ENCODE assay signal across 11 cellular contexts in genomic region chr18:45667056-45667455, GRCh38. TPM values are rescaled to one million over a fixed set of nuclear protein-coding genes. Genes with fewer than 3 reads are reported as not detected.
DNase-seq lines count a peak whose midpoint lies in the region; ATAC-seq, FAIRE-seq and TF ChIP-seq lines count a peak whose summit lies in the region.
"Had no signal": no experiment of that assay in that cellular context is flagged by ENCODE, and none has a peak within 500 bp of the region (broad histone marks: within the 10 kb centered on the region; RNA-seq: fewer than 3 reads in every experiment).

No MANE protein-coding gene starts in this region.

- peak overlapping the region; percentile 90 for H3K27ac Mint-ChIP-seq in activated naive CD4-positive, alpha-beta T cell treated with anti-CD3 and anti-CD28 coated beads, Interleukin-2, amount 10 ng/mL, durations not matched to agents 7 days and 5 days
- H3K27ac Mint-ChIP-seq in activated CD4-positive, alpha-beta memory T cell treated with anti-CD3 and anti-CD28 coated beads for 36 hours: peak overlapping the region; percentile 55
- H3K27ac Mint-ChIP-seq in stimulated activated naive CD8-positive, alpha-beta T cell treated with anti-CD3 and anti-CD28 coated beads, Interleukin-15, Interleukin-2, amounts not matched to agents 100 ng/mL and 50 ng/mL, for 24 hours: peak overlapping the region; percentile 82

- no peak overlapping the region for H3K27ac ChIP-seq in pancreas
- no peak overlapping the region for H3K27ac ChIP-seq in caudate nucleus (ENCODE audit: low read depth, low read length)
- H3K27ac ChIP-seq: epithelial cell of prostate had no signal

- WGBS in pancreas, 2 donors: 64 to 83% methylated on average over 2 of the region's 2 CpGs

- H3K4me1 ChIP-seq in pancreas: peaks cover 0 to 3% (median 0%) of the 10 kb centered on the region in 3 donors

- TF ChIP-seq CTCF in pancreas (IDR thresholded peaks at IDR 0.05): no peak

- H3K36me3 Mint-ChIP-seq in activated naive CD4-positive, alpha-beta T cell treated with anti-CD3 and anti-CD28 coated beads, Interleukin-2, amount 10 ng/mL, durations not matched to agents 7 days and 5 days: no peaks in the 10 kb centered on the region
- no peaks in the 10 kb centered on the region for H3K36me3 Mint-ChIP-seq in activated CD4-positive, alpha-beta memory T cell treated with anti-CD3 and anti-CD28 coated beads for 36 hours
- no peaks in the 10 kb centered on the region for H3K36me3 Mint-ChIP-seq in stimulated activated naive CD8-positive, alpha-beta T cell treated with anti-CD3 and anti-CD28 coated beads, Interleukin-15, Interleukin-2, amounts not matched to agents 100 ng/mL and 50 ng/mL, for 24 hours (ENCODE audit: low read depth)

- no peaks in the 10 kb centered on the region for H3K9me3 Mint-ChIP-seq in activated naive CD4-positive, alpha-beta T cell treated with anti-CD3 and anti-CD28 coated beads, Interleukin-2, amount 10 ng/mL, durations not matched to agents 7 days and 5 days
- no peaks in the 10 kb centered on the region for H3K9me3 Mint-ChIP-seq in activated CD4-positive, alpha-beta memory T cell treated with anti-CD3 and anti-CD28 coated beads for 36 hours
- no peaks in the 10 kb centered on the region for H3K9me3 Mint-ChIP-seq in stimulated activated naive CD8-positive, alpha-beta T cell treated with anti-CD3 and anti-CD28 coated beads, Interleukin-15, Interleukin-2, amounts not matched to agents 100 ng/mL and 50 ng/mL, for 24 hours

- no peaks in the 10 kb centered on the region for H3K9me3 ChIP-seq in pancreas

- H3K27me3 ChIP-seq in pancreas: no peaks in the 10 kb centered on the region

- H3K4me1 Mint-ChIP-seq in activated naive CD4-positive, alpha-beta T cell treated with anti-CD3 and anti-CD28 coated beads, Interleukin-2, amount 10 ng/mL, durations not matched to agents 7 days and 5 days: peaks cover 65% of the 10 kb centered on the region
- H3K4me1 Mint-ChIP-seq in activated CD4-positive, alpha-beta memory T cell treated with anti-CD3 and anti-CD28 coated beads for 36 hours (ENCODE audit: low read depth): peaks cover 61% of the 10 kb centered on the region
- H3K4me1 Mint-ChIP-seq in stimulated activated naive CD8-positive, alpha-beta T cell treated with anti-CD3 and anti-CD28 coated beads, Interleukin-15, Interleukin-2, amounts not matched to agents 100 ng/mL and 50 ng/mL, for 24 hours (ENCODE audit: low read depth): peaks cover 76% of the 10 kb centered on the region

- H3K4me3 ChIP-seq in pancreas: no peak overlapping the region

- intact Hi-C loops in activated CD4-positive, alpha-beta memory T cell treated with anti-CD3 and anti-CD28 coated beads for 36 hours (cut with micrococcal nuclease): loop anchor here (10.0 kb wide), 1 partner anchor 138 kb away; no protein-coding TSS in a partner anchor
- intact Hi-C loops in pancreas (cut with DNase I): no loop called here

- FAIRE-seq in pancreas (lab: Jason Lieb, UNC): no peak

- H3K36me3 ChIP-seq in pancreas: no peaks in the 10 kb centered on the region

- POLR2A ChIA-PET in activated CD4-positive, alpha-beta memory T cell treated with anti-CD3 and anti-CD28 coated beads for 36 hours (lab: Charles Lee): interaction anchor here (0.6 to 0.9 kb wide), 2 partner anchors 108 to 537 kb away, joined by 3 read pairs; no protein-coding TSS in a partner anchor

- H3K4me3 Mint-ChIP-seq in activated naive CD4-positive, alpha-beta T cell treated with anti-CD3 and anti-CD28 coated beads, Interleukin-2, amount 10 ng/mL, durations not matched to agents 7 days and 5 days: peak overlapping the region; percentile 14
- H3K4me3 Mint-ChIP-seq in activated CD4-positive, alpha-beta memory T cell treated with anti-CD3 and anti-CD28 coated beads for 36 hours: no peak overlapping the region
- peak overlapping the region; percentile 72 for H3K4me3 Mint-ChIP-seq in stimulated activated naive CD8-positive, alpha-beta T cell treated with anti-CD3 and anti-CD28 coated beads, Interleukin-15, Interleukin-2, amounts not matched to agents 100 ng/mL and 50 ng/mL, for 24 hours

- peaks cover 30% of the 10 kb centered on the region for H3K27me3 Mint-ChIP-seq in activated naive CD4-positive, alpha-beta T cell treated with anti-CD3 and anti-CD28 coated beads, Interleukin-2, amount 10 ng/mL, durations not matched to agents 7 days and 5 days
- no peaks in the 10 kb centered on the region for H3K27me3 Mint-ChIP-seq in activated CD4-positive, alpha-beta memory T cell treated with anti-CD3 and anti-CD28 coated beads for 36 hours
- no peaks in the 10 kb centered on the region for H3K27me3 Mint-ChIP-seq in stimulated activated naive CD8-positive, alpha-beta T cell treated with anti-CD3 and anti-CD28 coated beads, Interleukin-15, Interleukin-2, amounts not matched to agents 100 ng/mL and 50 ng/mL, for 24 hours

- DNase-seq in activated naive CD4-positive, alpha-beta T cell treated with anti-CD3 and anti-CD28 coated beads, Interleukin-2, amount 10 ng/mL, durations not matched to agents 7 days and 5 days: no peak
- DNase-seq in activated naive CD4-positive, alpha-beta T cell treated with Interleukin-2 at 50 U/mL for 16 hours: no peak
- DNase-seq in activated CD4-positive, alpha-beta memory T cell treated with anti-CD3 and anti-CD28 coated beads for 36 hours: no peak
- DNase-seq in pancreas: no peak
- no peak for DNase-seq in GM19238 (ENCODE audit: insufficient read length, low spot score)
- no peak for DNase-seq in caudate nucleus (lab: John Stamatoyannopoulos, UW)
- DNase-seq: C1 segment of cervical spinal cord, KG1 had no signal

- ATAC-seq in HG02870 (IDR thresholded peaks at IDR 0.05; ENCODE audit: unreplicated experiment) (peak; percentile 42), pancreas (no peak)

- CTCF ChIA-PET in activated naive CD4-positive, alpha-beta T cell treated with anti-CD3 and anti-CD28 coated beads, Interleukin-2, amount 10 ng/mL, durations not matched to agents 7 days and 5 days (lab: Charles Lee): interaction anchor here (1.0 to 6.4 kb wide), 12 partner anchors 12 to 406 kb away, joined by 3 to 97 read pairs (median 10); partner anchors contain the start of gene PSTPIP2
- CTCF ChIA-PET in activated CD4-positive, alpha-beta memory T cell treated with anti-CD3 and anti-CD28 coated beads for 36 hours (lab: Charles Lee): interaction anchor here (1.0 to 7.3 kb wide), 10 partner anchors 11 to 405 kb away, joined by 3 to 199 read pairs (median 14); partner anchors contain the start of genes PSTPIP2 and SLC14A1

RNA-seq across cellular contexts. Expression of gene SLC14A2, which starts 51.8 kb away (rescaled TPM):
- under 1 TPM; 0.05 to 0.10 TPM for total RNA-seq in activated CD4-positive, alpha-beta memory T cell treated with anti-CD3 and anti-CD28 coated beads for 36 hours
- total RNA-seq in pancreas: under 1 TPM in 1 of 6 donors, not detected in 5; 0.04 TPM
- polyA plus RNA-seq in pancreas: under 1 TPM in 1 of 2 donors, not detected in 1; 0.07 TPM

RNA-seq across cellular contexts. Expression of gene SLC14A1, which starts 56.9 kb away (rescaled TPM):
- 1 to 10 TPM in 1 of 2 experiments, under 1 TPM in 1; 0.80 to 1.1 TPM for total RNA-seq in activated CD4-positive, alpha-beta memory T cell treated with anti-CD3 and anti-CD28 coated beads for 36 hours
- 1 to 10 TPM in 4 of 6 donors, under 1 TPM in 2; 0.79 to 1.9 (median 1.1) TPM for total RNA-seq in pancreas
- polyA plus RNA-seq in pancreas: 1 to 10 TPM in 1 of 2 donors, under 1 TPM in 1; 0.49 to 2.5 TPM
